1 cellular context compared by ENCODE assay signal in the genomic region with DNA sequence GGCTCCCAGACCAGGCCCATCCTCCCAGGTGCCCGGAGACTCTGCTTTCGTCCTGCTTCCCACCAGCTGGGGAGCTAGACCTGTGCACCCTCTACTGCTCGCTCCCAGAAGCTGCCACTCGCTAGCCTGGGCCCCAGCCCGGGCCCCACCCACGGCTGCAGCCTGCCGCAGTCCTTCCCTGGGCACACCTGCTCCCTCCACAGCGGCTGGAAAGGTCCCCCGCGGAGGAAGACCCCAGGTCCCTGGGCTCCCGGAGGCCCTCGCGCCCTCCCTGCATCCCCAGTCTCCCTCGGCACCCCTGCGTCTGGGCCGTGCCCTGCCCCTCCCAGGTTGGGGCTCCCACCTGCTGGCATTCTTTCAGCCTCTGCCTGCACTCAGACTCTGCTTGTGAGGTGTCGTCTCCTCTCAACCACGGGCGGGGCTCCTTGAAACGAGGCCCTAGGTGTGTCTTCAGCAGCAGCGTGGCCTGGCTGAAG.
TF ChIP-seq lines count a peak whose summit lies in the region.

No MANE protein-coding gene starts in this region.

TF ChIP-seq in HEK293, 187 proteins besides CTCF, POLR2A, EP300 and RAD21 (continued from another document):
- no peak for TF ChIP-seq ZNF274 (IDR thresholded peaks at IDR 0.05; ENCODE audit: low read length)
- TF ChIP-seq ZNF274 (tag by site-specific recombination; IDR thresholded peaks at IDR 0.05; ENCODE audit: borderline replicate concordance): no peak
- no peak for TF ChIP-seq MYNN (tag by site-specific recombination; IDR thresholded peaks at IDR 0.05; ENCODE audit: borderline replicate concordance)
- no peak for TF ChIP-seq ZNF560 (tag by site-specific recombination; IDR thresholded peaks at IDR 0.05; ENCODE audit: borderline replicate concordance)
- TF ChIP-seq, protein P1, sequence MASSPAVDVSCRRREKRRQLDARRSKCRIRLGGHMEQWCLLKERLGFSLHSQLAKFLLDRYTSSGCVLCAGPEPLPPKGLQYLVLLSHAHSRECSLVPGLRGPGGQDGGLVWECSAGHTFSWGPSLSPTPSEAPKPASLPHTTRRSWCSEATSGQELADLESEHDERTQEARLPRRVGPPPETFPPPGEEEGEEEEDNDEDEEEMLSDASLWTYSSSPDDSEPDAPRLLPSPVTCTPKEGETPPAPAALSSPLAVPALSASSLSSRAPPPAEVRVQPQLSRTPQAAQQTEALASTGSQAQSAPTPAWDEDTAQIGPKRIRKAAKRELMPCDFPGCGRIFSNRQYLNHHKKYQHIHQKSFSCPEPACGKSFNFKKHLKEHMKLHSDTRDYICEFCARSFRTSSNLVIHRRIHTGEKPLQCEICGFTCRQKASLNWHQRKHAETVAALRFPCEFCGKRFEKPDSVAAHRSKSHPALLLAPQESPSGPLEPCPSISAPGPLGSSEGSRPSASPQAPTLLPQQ (tag by site-specific recombination; IDR thresholded peaks at IDR 0.05): no peak
- TF ChIP-seq ZNF521 (tag by site-specific recombination; IDR thresholded peaks at IDR 0.05): no peak
- no peak for TF ChIP-seq ZNF350 (tag by site-specific recombination; IDR thresholded peaks at IDR 0.05)
- TF ChIP-seq, protein P2, sequence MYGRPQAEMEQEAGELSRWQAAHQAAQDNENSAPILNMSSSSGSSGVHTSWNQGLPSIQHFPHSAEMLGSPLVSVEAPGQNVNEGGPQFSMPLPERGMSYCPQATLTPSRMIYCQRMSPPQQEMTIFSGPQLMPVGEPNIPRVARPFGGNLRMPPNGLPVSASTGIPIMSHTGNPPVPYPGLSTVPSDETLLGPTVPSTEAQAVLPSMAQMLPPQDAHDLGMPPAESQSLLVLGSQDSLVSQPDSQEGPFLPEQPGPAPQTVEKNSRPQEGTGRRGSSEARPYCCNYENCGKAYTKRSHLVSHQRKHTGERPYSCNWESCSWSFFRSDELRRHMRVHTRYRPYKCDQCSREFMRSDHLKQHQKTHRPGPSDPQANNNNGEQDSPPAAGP (tag by site-specific recombination; IDR thresholded peaks at IDR 0.05): 0 out of 2 replicates have a peak, but pooled peaks have one; percentile 37
- TF ChIP-seq, protein P3, sequence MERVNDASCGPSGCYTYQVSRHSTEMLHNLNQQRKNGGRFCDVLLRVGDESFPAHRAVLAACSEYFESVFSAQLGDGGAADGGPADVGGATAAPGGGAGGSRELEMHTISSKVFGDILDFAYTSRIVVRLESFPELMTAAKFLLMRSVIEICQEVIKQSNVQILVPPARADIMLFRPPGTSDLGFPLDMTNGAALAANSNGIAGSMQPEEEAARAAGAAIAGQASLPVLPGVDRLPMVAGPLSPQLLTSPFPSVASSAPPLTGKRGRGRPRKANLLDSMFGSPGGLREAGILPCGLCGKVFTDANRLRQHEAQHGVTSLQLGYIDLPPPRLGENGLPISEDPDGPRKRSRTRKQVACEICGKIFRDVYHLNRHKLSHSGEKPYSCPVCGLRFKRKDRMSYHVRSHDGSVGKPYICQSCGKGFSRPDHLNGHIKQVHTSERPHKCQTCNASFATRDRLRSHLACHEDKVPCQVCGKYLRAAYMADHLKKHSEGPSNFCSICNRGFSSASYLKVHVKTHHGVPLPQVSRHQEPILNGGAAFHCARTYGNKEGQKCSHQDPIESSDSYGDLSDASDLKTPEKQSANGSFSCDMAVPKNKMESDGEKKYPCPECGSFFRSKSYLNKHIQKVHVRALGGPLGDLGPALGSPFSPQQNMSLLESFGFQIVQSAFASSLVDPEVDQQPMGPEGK (tag by site-specific recombination; IDR thresholded peaks at IDR 0.05): no peak
- no peak for TF ChIP-seq ZNF133 (tag by site-specific recombination; IDR thresholded peaks at IDR 0.05)
- TF ChIP-seq ZNF473 (tag by site-specific recombination; IDR thresholded peaks at IDR 0.05): no peak
- no peak for TF ChIP-seq ZNF571 (tag by site-specific recombination; IDR thresholded peaks at IDR 0.05)
- no peak for TF ChIP-seq ZNF776 (tag by site-specific recombination; IDR thresholded peaks at IDR 0.05; ENCODE audit: borderline replicate concordance)
- TF ChIP-seq, protein P4, sequence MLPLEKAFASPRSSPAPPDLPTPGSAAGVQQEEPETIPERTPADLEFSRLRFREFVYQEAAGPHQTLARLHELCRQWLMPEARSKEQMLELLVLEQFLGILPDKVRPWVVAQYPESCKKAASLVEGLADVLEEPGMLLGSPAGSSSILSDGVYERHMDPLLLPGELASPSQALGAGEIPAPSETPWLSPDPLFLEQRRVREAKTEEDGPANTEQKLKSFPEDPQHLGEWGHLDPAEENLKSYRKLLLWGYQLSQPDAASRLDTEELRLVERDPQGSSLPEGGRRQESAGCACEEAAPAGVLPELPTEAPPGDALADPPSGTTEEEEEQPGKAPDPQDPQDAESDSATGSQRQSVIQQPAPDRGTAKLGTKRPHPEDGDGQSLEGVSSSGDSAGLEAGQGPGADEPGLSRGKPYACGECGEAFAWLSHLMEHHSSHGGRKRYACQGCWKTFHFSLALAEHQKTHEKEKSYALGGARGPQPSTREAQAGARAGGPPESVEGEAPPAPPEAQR (tag by site-specific recombination; IDR thresholded peaks at IDR 0.05): no peak
- TF ChIP-seq, protein P5, sequence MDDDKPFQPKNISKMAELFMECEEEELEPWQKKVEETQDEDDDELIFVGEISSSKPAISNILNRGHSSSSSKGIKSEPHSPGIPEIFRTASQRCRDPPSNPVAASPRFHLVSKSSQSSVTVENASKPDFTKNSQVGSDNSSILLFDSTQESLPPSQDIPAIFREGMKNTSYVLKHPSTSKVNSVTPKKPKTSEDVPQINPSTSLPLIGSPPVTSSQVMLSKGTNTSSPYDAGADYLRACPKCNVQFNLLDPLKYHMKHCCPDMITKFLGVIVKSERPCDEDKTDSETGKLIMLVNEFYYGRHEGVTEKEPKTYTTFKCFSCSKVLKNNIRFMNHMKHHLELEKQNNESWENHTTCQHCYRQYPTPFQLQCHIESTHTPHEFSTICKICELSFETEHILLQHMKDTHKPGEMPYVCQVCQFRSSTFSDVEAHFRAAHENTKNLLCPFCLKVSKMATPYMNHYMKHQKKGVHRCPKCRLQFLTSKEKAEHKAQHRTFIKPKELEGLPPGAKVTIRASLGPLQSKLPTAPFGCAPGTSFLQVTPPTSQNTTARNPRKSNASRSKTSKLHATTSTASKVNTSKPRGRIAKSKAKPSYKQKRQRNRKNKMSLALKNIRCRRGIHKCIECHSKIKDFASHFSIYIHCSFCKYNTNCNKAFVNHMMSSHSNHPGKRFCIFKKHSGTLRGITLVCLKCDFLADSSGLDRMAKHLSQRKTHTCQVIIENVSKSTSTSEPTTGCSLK (tag by site-specific recombination; IDR thresholded peaks at IDR 0.05): no peak
- no peak for TF ChIP-seq ZNF664 (tag by site-specific recombination; IDR thresholded peaks at IDR 0.05)
- TF ChIP-seq KLF1 (tag by site-specific recombination; IDR thresholded peaks at IDR 0.05): peak; percentile 89
- no peak for TF ChIP-seq ZNF112 (tag by site-specific recombination; IDR thresholded peaks at IDR 0.05)
- TF ChIP-seq ZIC2 (tag by site-specific recombination; IDR thresholded peaks at IDR 0.05): 0 out of 2 replicates have a peak, but pooled peaks have one; percentile 20
- TF ChIP-seq, protein P6, sequence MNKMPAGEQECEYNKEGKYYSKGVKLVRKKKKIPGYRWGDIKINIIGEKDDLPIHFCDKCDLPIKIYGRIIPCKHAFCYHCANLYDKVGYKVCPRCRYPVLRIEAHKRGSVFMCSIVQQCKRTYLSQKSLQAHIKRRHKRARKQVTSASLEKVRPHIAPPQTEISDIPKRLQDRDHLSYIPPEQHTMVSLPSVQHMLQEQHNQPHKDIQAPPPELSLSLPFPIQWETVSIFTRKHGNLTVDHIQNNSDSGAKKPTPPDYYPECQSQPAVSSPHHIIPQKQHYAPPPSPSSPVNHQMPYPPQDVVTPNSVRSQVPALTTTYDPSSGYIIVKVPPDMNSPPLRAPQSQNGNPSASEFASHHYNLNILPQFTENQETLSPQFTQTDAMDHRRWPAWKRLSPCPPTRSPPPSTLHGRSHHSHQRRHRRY (tag by site-specific recombination; IDR thresholded peaks at IDR 0.05): no peak
- no peak for TF ChIP-seq ZNF416 (tag by site-specific recombination; IDR thresholded peaks at IDR 0.05)
- TF ChIP-seq ZNF138 (tag by site-specific recombination; IDR thresholded peaks at IDR 0.05; ENCODE audit: borderline replicate concordance): no peak
